Comparison of ENCODE assay signal across 23 cellular contexts in the genomic region with DNA sequence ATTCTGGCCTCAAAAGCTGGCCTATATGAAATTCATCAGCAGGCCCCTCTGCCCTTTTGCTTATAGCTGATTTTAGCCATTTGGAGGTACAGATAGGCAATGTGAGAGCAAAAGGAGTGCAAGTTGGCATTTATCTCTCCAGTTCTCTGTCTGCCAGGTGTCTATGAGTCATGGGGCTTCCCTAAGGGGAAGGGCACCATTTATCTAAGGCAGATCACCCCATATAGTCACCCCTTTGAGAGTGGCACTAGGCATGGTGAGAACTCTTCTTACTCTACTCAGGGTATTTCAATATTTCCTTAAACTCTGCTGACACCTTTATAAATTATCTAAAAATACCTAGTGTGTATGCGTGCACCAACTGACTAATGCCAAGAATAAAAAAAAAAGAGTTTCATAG.
"Had no signal": no experiment of that assay in that cellular context is flagged by ENCODE, and none has a peak within 500 bp of the region (broad histone marks: within the 10 kb centered on the region; RNA-seq: fewer than 3 reads in every experiment).

No MANE protein-coding gene starts in this region.

- H3K4me3 ChIP-seq: breast epithelium had no signal

- H3K4me1 ChIP-seq: breast epithelium had no signal

- H3K27ac ChIP-seq: breast epithelium had no signal

- H3K4me1 Mint-ChIP-seq: activated CD8-positive, alpha-beta memory T cell treated with anti-CD3 and anti-CD28 coated beads, Interleukin-2, amount 10 ng/mL, durations not matched to agents 7 days and 5 days; activated naive CD4-positive, alpha-beta T cell treated with anti-CD3 and anti-CD28 coated beads, Interleukin-2, amount 50 U/mL, for 24 hours; T-helper 17 cell; WTC11 had no signal

- H3K27ac Mint-ChIP-seq: activated CD8-positive, alpha-beta memory T cell treated with anti-CD3 and anti-CD28 coated beads, Interleukin-2, amount 10 ng/mL, durations not matched to agents 7 days and 5 days; activated naive CD4-positive, alpha-beta T cell treated with anti-CD3 and anti-CD28 coated beads, Interleukin-2, amount 50 U/mL, for 24 hours; activated T-cell treated with anti-CD3 and anti-CD28 coated beads, Interleukin-2, amount 50 U/mL, for 24 hours; activated T-helper 1 cell treated with anti-CD3 and anti-CD28 coated beads, Interleukin-12 subunit alpha, Interleukin-12 subunit beta, Interleukin-2, Interleukin-4 antibody, amounts not matched to agents 30 ng/mL and 10 ng/mL and 1 ng/mL, durations not matched to agents 14 hours and 24 hours and 36 hours; T-helper 17 cell; WTC11 had no signal

- H3K4me3 Mint-ChIP-seq: activated CD8-positive, alpha-beta memory T cell treated with anti-CD3 and anti-CD28 coated beads, Interleukin-2, amount 10 ng/mL, durations not matched to agents 7 days and 5 days; activated naive CD4-positive, alpha-beta T cell treated with anti-CD3 and anti-CD28 coated beads, Interleukin-2, amount 50 U/mL, for 24 hours; activated T-cell treated with anti-CD3 and anti-CD28 coated beads, Interleukin-2, amount 50 U/mL, for 24 hours; activated T-helper 1 cell treated with anti-CD3 and anti-CD28 coated beads, Interleukin-12 subunit alpha, Interleukin-12 subunit beta, Interleukin-2, Interleukin-4 antibody, amounts not matched to agents 30 ng/mL and 10 ng/mL and 1 ng/mL, durations not matched to agents 14 hours and 24 hours and 36 hours; T-helper 17 cell; WTC11 had no signal

- DNase-seq: activated CD4-positive, alpha-beta T cell treated with anti-CD3 and anti-CD28 coated beads for 48 hours; activated CD4-positive, alpha-beta T cell treated with anti-CD3 and anti-CD28 coated beads, Interleukin-2, amount 50 U/mL, for 48 hours; activated CD4-positive, CD25-positive, alpha-beta regulatory T cell treated with anti-CD3 and anti-CD28 coated beads, Interleukin-2, amount 50 U/mL, for 72 hours; activated CD8-positive, alpha-beta memory T cell treated with anti-CD3 and anti-CD28 coated beads, Interleukin-2, amount 10 ng/mL, durations not matched to agents 7 days and 5 days; activated effector memory CD4-positive, alpha-beta T cell treated with Interleukin-2 at 50 U/mL for 16 hours; activated naive CD4-positive, alpha-beta T cell; activated T-cell treated with anti-CD3 and anti-CD28 coated beads, Interleukin-2, amount 50 U/mL, for 24 hours; aorta; central memory CD4-positive, alpha-beta T cell; MV-4-11; NCI-H1092 treated with DMSO at 0.1 percent for 48 hours; NCI-H1417 treated with DMSO at 0.1 percent for 48 hours; NCI-H1694 treated with DMSO at 0.1 percent for 48 hours; NCI-H2081; NCI-H524; PC-3; SHP77 treated with DMSO at 0.1 percent for 48 hours; T-helper 17 cell; T-helper 9 cell had no signal

- H3K27me3 ChIP-seq: breast epithelium had no signal

- H3K36me3 Mint-ChIP-seq: activated CD8-positive, alpha-beta memory T cell treated with anti-CD3 and anti-CD28 coated beads, Interleukin-2, amount 10 ng/mL, durations not matched to agents 7 days and 5 days; activated naive CD4-positive, alpha-beta T cell treated with anti-CD3 and anti-CD28 coated beads, Interleukin-2, amount 50 U/mL, for 24 hours; WTC11 had no signal

- H3K9me3 ChIP-seq: breast epithelium had no signal

- H3K27me3 Mint-ChIP-seq: activated CD8-positive, alpha-beta memory T cell treated with anti-CD3 and anti-CD28 coated beads, Interleukin-2, amount 10 ng/mL, durations not matched to agents 7 days and 5 days; activated naive CD4-positive, alpha-beta T cell treated with anti-CD3 and anti-CD28 coated beads, Interleukin-2, amount 50 U/mL, for 24 hours; activated T-cell treated with anti-CD3 and anti-CD28 coated beads, Interleukin-2, amount 50 U/mL, for 24 hours; T-helper 17 cell had no signal

- H3K9me3 Mint-ChIP-seq: activated naive CD4-positive, alpha-beta T cell treated with anti-CD3 and anti-CD28 coated beads, Interleukin-2, amount 50 U/mL, for 24 hours had no signal

- H3K36me3 ChIP-seq: breast epithelium had no signal
